Comparison of ENCODE assay signal across 34 cellular contexts in the genomic region with DNA sequence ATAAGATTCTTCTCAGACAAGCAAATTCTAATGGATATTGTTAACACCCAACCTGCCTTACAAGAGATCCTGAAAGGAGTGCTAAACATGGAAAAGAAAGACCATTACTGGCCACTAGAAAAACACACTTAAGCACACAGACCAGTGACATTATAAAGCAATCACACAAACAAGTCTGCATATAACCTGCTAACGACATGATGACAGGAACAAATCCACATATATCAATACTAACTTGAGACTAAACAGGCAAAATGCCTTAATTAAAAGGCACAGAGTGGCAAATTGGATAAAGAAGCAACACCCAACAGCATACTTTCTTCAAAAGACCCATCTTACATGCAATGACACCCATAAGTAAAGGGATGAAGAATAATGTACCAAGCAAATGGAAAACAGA.
"Had no signal": no experiment of that assay in that cellular context is flagged by ENCODE, and none has a peak within 500 bp of the region (broad histone marks: within the 10 kb centered on the region; RNA-seq: fewer than 3 reads in every experiment).

No MANE protein-coding gene starts in this region.

- H3K9me3 ChIP-seq: adrenal gland, breast epithelium had no signal

- H3K4me3 ChIP-seq: adrenal gland, breast epithelium had no signal

- H3K4me1 ChIP-seq: adrenal gland, breast epithelium had no signal

- H3K4me3 Mint-ChIP-seq: activated B cell treated with CpG ODN at 0.5 μM for 24 hours; activated CD4-positive, alpha-beta memory T cell treated with anti-CD3 and anti-CD28 coated beads for 36 hours; activated CD4-positive, alpha-beta T cell treated with anti-CD3 and anti-CD28 coated beads, Interleukin-2, amount 10 ng/mL, durations not matched to agents 24 days and 14 days; activated CD8-positive, alpha-beta T cell treated with anti-CD3 and anti-CD28 coated beads for 36 hours; activated naive CD4-positive, alpha-beta T cell treated with anti-CD3 and anti-CD28 coated beads for 36 hours; activated naive CD8-positive, alpha-beta T cell treated with anti-CD3 and anti-CD28 coated beads for 36 hours; activated T-cell treated with anti-CD3 and anti-CD28 coated beads, Interleukin-2, amount 50 U/mL, for 4 hours; activated T-cell treated with anti-CD3 and anti-CD28 coated beads, Interleukin-2, amount 50 U/mL, for 72 hours; activated T-helper 1 cell treated with anti-CD3 and anti-CD28 coated beads, Interleukin-12 subunit alpha, Interleukin-12 subunit beta, Interleukin-2, Interleukin-4 antibody, amounts not matched to agents 30 ng/mL and 10 ng/mL and 1 ng/mL, durations not matched to agents 14 hours and 24 hours and 36 hours; activated T-helper 17 cell treated with anti-CD3 and anti-CD28 coated beads, Interleukin-2, amount 50 U/mL, for 72 hours; T-helper 1 cell treated with Interleukin-12 subunit alpha and Interleukin-12 subunit beta and Interleukin-4 antibody, amounts not matched to agents 30 μg/mL and 1 μg/mL, for 36 hours; T-helper 2 cell treated with Interferon-gamma antibody and Interleukin-4, amounts not matched to agents 5 μg/mL and 100 μg/mL, for 36 hours had no signal

- H3K27ac Mint-ChIP-seq: activated B cell treated with CpG ODN at 0.5 μM for 24 hours; activated CD4-positive, alpha-beta memory T cell treated with anti-CD3 and anti-CD28 coated beads for 36 hours; activated CD4-positive, alpha-beta T cell treated with anti-CD3 and anti-CD28 coated beads, Interleukin-2, amount 10 ng/mL, durations not matched to agents 24 days and 14 days; activated CD8-positive, alpha-beta T cell treated with anti-CD3 and anti-CD28 coated beads for 36 hours; activated naive CD4-positive, alpha-beta T cell treated with anti-CD3 and anti-CD28 coated beads for 36 hours; activated naive CD4-positive, alpha-beta T cell treated with anti-CD3 and anti-CD28 coated beads, Interleukin-2, amount 50 U/mL, for 72 hours; activated naive CD8-positive, alpha-beta T cell treated with anti-CD3 and anti-CD28 coated beads for 36 hours; activated T-cell treated with anti-CD3 and anti-CD28 coated beads, Interleukin-2, amount 50 U/mL, for 72 hours; activated T-helper 1 cell treated with anti-CD3 and anti-CD28 coated beads, Interleukin-12 subunit alpha, Interleukin-12 subunit beta, Interleukin-2, Interleukin-4 antibody, amounts not matched to agents 30 ng/mL and 10 ng/mL and 1 ng/mL, durations not matched to agents 14 hours and 24 hours and 36 hours; activated T-helper 17 cell treated with anti-CD3 and anti-CD28 coated beads, Interleukin-2, amount 50 U/mL, for 72 hours; T-helper 1 cell treated with Interleukin-12 subunit alpha and Interleukin-12 subunit beta and Interleukin-4 antibody, amounts not matched to agents 30 μg/mL and 1 μg/mL, for 36 hours; T-helper 2 cell treated with Interferon-gamma antibody and Interleukin-4, amounts not matched to agents 5 μg/mL and 100 μg/mL, for 36 hours had no signal

- H3K36me3 Mint-ChIP-seq: activated CD4-positive, alpha-beta memory T cell treated with anti-CD3 and anti-CD28 coated beads for 36 hours; activated naive CD4-positive, alpha-beta T cell treated with anti-CD3 and anti-CD28 coated beads, Interleukin-2, amount 50 U/mL, for 72 hours; activated naive CD8-positive, alpha-beta T cell treated with anti-CD3 and anti-CD28 coated beads for 36 hours had no signal

- DNase-seq: activated B cell treated with CpG ODN at 0.5 μM for 24 hours; activated CD4-positive, alpha-beta memory T cell treated with anti-CD3 and anti-CD28 coated beads for 36 hours; activated CD4-positive, alpha-beta T cell treated with anti-CD3 and anti-CD28 coated beads for 4 hours; activated CD4-positive, alpha-beta T cell treated with anti-CD3 and anti-CD28 coated beads, Interleukin-2, amount 10 ng/mL, durations not matched to agents 24 days and 14 days; activated CD4-positive, alpha-beta T cell treated with anti-CD3 and anti-CD28 coated beads, Interleukin-2, amount 50 U/mL, for 1 hour; activated CD4-positive, alpha-beta T cell treated with anti-CD3 and anti-CD28 coated beads, Interleukin-2, amount 50 U/mL, for 4 hours; activated CD4-positive, CD25-positive, alpha-beta regulatory T cell treated with anti-CD3 and anti-CD28 coated beads, Interleukin-2, amount 50 U/mL, for 72 hours; activated CD8-positive, alpha-beta memory T cell treated with anti-CD3 and anti-CD28 coated beads, Interleukin-2, amount 50 U/mL, for 4 hours; activated CD8-positive, alpha-beta T cell treated with anti-CD3 and anti-CD28 coated beads for 36 hours; activated effector memory CD4-positive, alpha-beta T cell treated with anti-CD3 and anti-CD28 coated beads, Interleukin-2, amount 50 U/mL, for 16 hours; activated gamma-delta T cell treated with Interleukin-2 at 50 U/mL for 16 hours; activated naive CD4-positive, alpha-beta T cell; activated naive CD4-positive, alpha-beta T cell treated with anti-CD3 and anti-CD28 coated beads for 36 hours; activated naive CD4-positive, alpha-beta T cell treated with anti-CD3 and anti-CD28 coated beads, Interleukin-2, amount 50 U/mL, for 16 hours; activated naive CD8-positive, alpha-beta T cell treated with anti-CD3 and anti-CD28 coated beads for 36 hours; activated T-cell treated with anti-CD3 and anti-CD28 coated beads for 4 hours; activated T-cell treated with anti-CD3 and anti-CD28 coated beads, Interleukin-2, amount 50 U/mL, for 1 hour; activated T-cell treated with anti-CD3 and anti-CD28 coated beads, Interleukin-2, amount 50 U/mL, for 4 hours; activated T-cell treated with anti-CD3 and anti-CD28 coated beads, Interleukin-2, amount 50 U/mL, for 72 hours; adrenal gland; amniotic stem cell; aorta; brain microvascular endothelial cell; central memory CD4-positive, alpha-beta T cell; T-helper 1 cell; T-helper 2 cell; T-helper 9 cell had no signal

- H3K27me3 Mint-ChIP-seq: activated B cell treated with CpG ODN at 0.5 μM for 24 hours; activated CD4-positive, alpha-beta memory T cell treated with anti-CD3 and anti-CD28 coated beads for 36 hours; activated CD4-positive, alpha-beta T cell treated with anti-CD3 and anti-CD28 coated beads, Interleukin-2, amount 10 ng/mL, durations not matched to agents 24 days and 14 days; activated CD8-positive, alpha-beta T cell treated with anti-CD3 and anti-CD28 coated beads for 36 hours; activated naive CD8-positive, alpha-beta T cell treated with anti-CD3 and anti-CD28 coated beads for 36 hours; activated T-helper 17 cell treated with anti-CD3 and anti-CD28 coated beads, Interleukin-2, amount 50 U/mL, for 72 hours had no signal

- H3K27me3 ChIP-seq: adrenal gland, brain microvascular endothelial cell, breast epithelium had no signal

- ATAC-seq: activated CD8-positive, alpha-beta T cell treated with anti-CD3 and anti-CD28 coated beads for 36 hours; activated naive CD4-positive, alpha-beta T cell treated with anti-CD3 and anti-CD28 coated beads, Interleukin-2, amount 50 U/mL, for 72 hours; activated T-cell treated with anti-CD3 and anti-CD28 coated beads, Interleukin-2, amount 50 U/mL, for 4 hours; activated T-cell treated with anti-CD3 and anti-CD28 coated beads, Interleukin-2, amount 50 U/mL, for 72 hours; activated T-helper 17 cell treated with anti-CD3 and anti-CD28 coated beads, Interleukin-2, amount 50 U/mL, for 72 hours had no signal

- H3K36me3 ChIP-seq: adrenal gland, brain microvascular endothelial cell, breast epithelium had no signal

- H3K9me3 Mint-ChIP-seq: activated B cell treated with CpG ODN at 0.5 μM for 24 hours; activated CD4-positive, alpha-beta memory T cell treated with anti-CD3 and anti-CD28 coated beads for 36 hours; activated CD4-positive, alpha-beta T cell treated with anti-CD3 and anti-CD28 coated beads, Interleukin-2, amount 10 ng/mL, durations not matched to agents 24 days and 14 days; activated CD8-positive, alpha-beta T cell treated with anti-CD3 and anti-CD28 coated beads for 36 hours; activated naive CD4-positive, alpha-beta T cell treated with anti-CD3 and anti-CD28 coated beads for 36 hours; activated T-cell treated with anti-CD3 and anti-CD28 coated beads, Interleukin-2, amount 50 U/mL, for 4 hours; activated T-helper 1 cell treated with anti-CD3 and anti-CD28 coated beads, Interleukin-12 subunit alpha, Interleukin-12 subunit beta, Interleukin-2, Interleukin-4 antibody, amounts not matched to agents 30 ng/mL and 10 ng/mL and 1 ng/mL, durations not matched to agents 14 hours and 24 hours and 36 hours; activated T-helper 17 cell treated with anti-CD3 and anti-CD28 coated beads, Interleukin-2, amount 50 U/mL, for 72 hours; T-helper 1 cell treated with Interleukin-12 subunit alpha and Interleukin-12 subunit beta and Interleukin-4 antibody, amounts not matched to agents 30 μg/mL and 1 μg/mL, for 36 hours; T-helper 2 cell treated with Interferon-gamma antibody and Interleukin-4, amounts not matched to agents 5 μg/mL and 100 μg/mL, for 36 hours had no signal

- H3K4me1 Mint-ChIP-seq: activated B cell treated with CpG ODN at 0.5 μM for 24 hours; activated CD4-positive, alpha-beta T cell treated with anti-CD3 and anti-CD28 coated beads, Interleukin-2, amount 10 ng/mL, durations not matched to agents 24 days and 14 days; activated naive CD8-positive, alpha-beta T cell treated with anti-CD3 and anti-CD28 coated beads for 36 hours; activated T-helper 17 cell treated with anti-CD3 and anti-CD28 coated beads, Interleukin-2, amount 50 U/mL, for 72 hours had no signal

- H3K27ac ChIP-seq: adrenal gland, brain microvascular endothelial cell, breast epithelium, VCaP had no signal
